In genomic region chr12:64530566-64530965, GRCh38 we compare ENCODE assay signal across 22 cellular contexts.
"Had no signal": no experiment of that assay in that cellular context is flagged by ENCODE, and none has a peak within 500 bp of the region (broad histone marks: within the 10 kb centered on the region; RNA-seq: fewer than 3 reads in every experiment).

No MANE protein-coding gene starts in this region.

- H3K4me1 Mint-ChIP-seq: immature natural killer cell, naive B cell had no signal

- H3K4me3 Mint-ChIP-seq: dendritic cell treated with granulocyte-macrophage colony-stimulating factor and Interleukin-4, amounts not matched to agents 40 ng/mL and 50 ng/mL, for 4 days; immature natural killer cell; mesothelial cell of epicardium; naive B cell had no signal

- H3K36me3 Mint-ChIP-seq: immature natural killer cell, mesothelial cell of epicardium, naive B cell had no signal

- H3K27me3 Mint-ChIP-seq: dendritic cell treated with granulocyte-macrophage colony-stimulating factor and Interleukin-4, amounts not matched to agents 40 ng/mL and 50 ng/mL, for 4 days had no signal

- H3K9me3 Mint-ChIP-seq: dendritic cell treated with granulocyte-macrophage colony-stimulating factor and Interleukin-4, amounts not matched to agents 40 ng/mL and 50 ng/mL, for 4 days; immature natural killer cell; mesothelial cell of epicardium; naive B cell had no signal

- ATAC-seq: foreskin keratinocyte, gastroesophageal sphincter, heart left ventricle, left colon, left lung, left ventricle myocardium superior, lower lobe of right lung, mucosa of descending colon had no signal

- DNase-seq: colonic mucosa; cortex of kidney; dorsolateral prefrontal cortex; effector CD4-positive, alpha-beta T cell; effector memory CD4-positive, alpha-beta T cell; foreskin keratinocyte; heart left ventricle; hypothalamus; immature natural killer cell; islet precursor cell; kidney; kidney glomerular epithelial cell; left colon; left lung; left ventricle myocardium superior; lower lobe of right lung; mesenchymal stem cell; mucosa of descending colon; naive B cell had no signal

- H3K27ac Mint-ChIP-seq: dendritic cell treated with granulocyte-macrophage colony-stimulating factor and Interleukin-4, amounts not matched to agents 40 ng/mL and 50 ng/mL, for 4 days; immature natural killer cell; mesothelial cell of epicardium; naive B cell had no signal
